ENCODE assay signal across 10 cellular contexts in genomic region chr1:17485280-17485679, GRCh38. TPM values are rescaled to one million over a fixed set of nuclear protein-coding genes. Genes with fewer than 3 reads are reported as not detected.
A peak's percentile ranks its signal among the peaks of the same experiment; 100 is the strongest.
DNase-seq lines count a peak whose midpoint lies in the region; ATAC-seq and TF ChIP-seq lines count a peak whose summit lies in the region.
"Had no signal": no experiment of that assay in that cellular context is flagged by ENCODE, and none has a peak within 500 bp of the region (broad histone marks: within the 10 kb centered on the region; RNA-seq: fewer than 3 reads in every experiment).

No MANE protein-coding gene starts in this region.

- H3K4me1 ChIP-seq in DND-41 (ENCODE audit: insufficient read depth, low read length) (no peaks in the 10 kb centered on the region), HEK293 (ENCODE audit: control insufficient read depth, insufficient read depth, low read length) (no peaks in the 10 kb centered on the region), liver (ENCODE audit: control insufficient read depth in 4 of 4, insufficient read depth in 4 of 4, low read length in 3 of 4) (peaks cover 0 to 10% (median 6%) of the 10 kb centered on the region in 4 donors)

- TF ChIP-seq CTCF in DND-41 (IDR thresholded peaks at IDR 0.05; ENCODE audit: borderline replicate concordance, extremely low read depth, low read length, poor library complexity, severe bottlenecking) (peak; percentile 56), HEK293 (tag by site-specific recombination; IDR thresholded peaks at IDR 0.05) (0 out of 2 replicates have a peak, but pooled peaks have one; percentile 28), liver (IDR thresholded peaks at IDR 0.05; ENCODE audit: low read depth, low read length, missing input control) (peak; percentile 28)

- no peak for ATAC-seq in DND-41 (ENCODE audit: insufficient read depth, low read depth)
- no peak for ATAC-seq in HG03432 (IDR thresholded peaks at IDR 0.05; ENCODE audit: unreplicated experiment)
- ATAC-seq: right cardiac atrium had no signal

- H3K27me3 ChIP-seq in DND-41 (ENCODE audit: insufficient read depth, low read length, poor library complexity) (no peaks in the 10 kb centered on the region), liver (ENCODE audit: control insufficient read depth in 4 of 4, insufficient read depth in 4 of 4, low read length in 3 of 4) (no peaks in the 10 kb centered on the region)

- H3K36me3 ChIP-seq in DND-41 (ENCODE audit: insufficient read depth, low read length) (no peaks in the 10 kb centered on the region), HEK293 (ENCODE audit: control insufficient read depth in 2 of 2, insufficient read depth in 1 of 2, low read length in 2 of 2) (no peaks in the 10 kb centered on the region), liver (ENCODE audit: control insufficient read depth in 4 of 4, insufficient read depth in 3 of 4, low read depth in 1 of 4, low read length in 3 of 4) (no peaks in the 10 kb centered on the region)

- TF ChIP-seq RAD21 in liver (IDR thresholded peaks at IDR 0.05): peak; percentile 48 to 62

- no peak overlapping the region for H3K4me2 ChIP-seq in DND-41 (ENCODE audit: insufficient read depth, low read length)

- H3K4me3 ChIP-seq in DND-41 (ENCODE audit: low read depth in 1 of 2, low read length in 2 of 2): no peak overlapping the region
- H3K4me3 ChIP-seq in HEK293 (ENCODE audit: low read depth, low read length): no peak overlapping the region
- H3K4me3 ChIP-seq in liver (ENCODE audit: low read depth in 1 of 3, low read length in 3 of 3): no peak overlapping the region

- CTCF ChIA-PET in HEK293 (lab: Yijun Ruan, JAX): interaction anchor here (0.7 kb wide), 1 partner anchor 267 kb away, joined by 3 read pairs; no protein-coding TSS in a partner anchor

- H3K9ac ChIP-seq in DND-41 (ENCODE audit: low read depth, low read length) (no peak overlapping the region), liver (ENCODE audit: low read depth in 1 of 2, low read length in 2 of 2) (no peak overlapping the region)

- DNase-seq in DND-41: peak; percentile 8
- DNase-seq in astrocyte of the hippocampus (ENCODE audit: low read depth, low spot score): peak; percentile 31
- DNase-seq in NCI-H510A (lab: John Stamatoyannopoulos, UW): no peak
- DNase-seq in inferior parietal cortex (ENCODE audit: extremely low spot score): no peak
- DNase-seq in activated T-cell treated with anti-CD3 and anti-CD28 coated beads for 4 hours: no peak

- 60% methylated on average over 10 of the region's 10 CpGs for WGBS in liver

- no peaks in the 10 kb centered on the region for H4K20me1 ChIP-seq in DND-41 (ENCODE audit: insufficient read depth, low read length)

- POLR2A ChIA-PET in HEK293 (lab: Yijun Ruan, JAX): no interaction called here

- no peaks in the 10 kb centered on the region for H3K9me3 ChIP-seq in DND-41 (ENCODE audit: insufficient read depth, low read length, severe bottlenecking)
- H3K9me3 ChIP-seq in HEK293 (ENCODE audit: control insufficient read depth, insufficient read depth, low read depth, low read length): no peaks in the 10 kb centered on the region
- no peaks in the 10 kb centered on the region for H3K9me3 ChIP-seq in liver (ENCODE audit: control insufficient read depth in 4 of 4, low read length in 3 of 4)

- no peaks in the 10 kb centered on the region for H3K79me2 ChIP-seq in DND-41 (ENCODE audit: insufficient read depth, low read length)

- H3K27ac ChIP-seq in DND-41 (ENCODE audit: low read length): no peak overlapping the region
- H3K27ac ChIP-seq in HEK293 (ENCODE audit: extremely low read depth, low read depth, low read length): no peak overlapping the region
- no peak overlapping the region for H3K27ac ChIP-seq in liver (ENCODE audit: low read depth in 1 of 2, low read length in 2 of 2)

- no peak overlapping the region for H2AFZ ChIP-seq in DND-41 (ENCODE audit: low read depth, low read length)

TF ChIP-seq in HEK293, 187 proteins besides CTCF, POLR2A, EP300 and RAD21:
- TF ChIP-seq ZNF654 (tag by site-specific recombination; IDR thresholded peaks at IDR 0.05; ENCODE audit: low read depth) (peak; percentile 38), ZNF558 (tag by site-specific recombination; IDR thresholded peaks at IDR 0.05) (no peak), SCRT2 (tag by site-specific recombination; IDR thresholded peaks at IDR 0.05) (no peak), ZNF701 (tag by site-specific recombination; IDR thresholded peaks at IDR 0.05) (no peak), ZNF133 (tag by site-specific recombination; IDR thresholded peaks at IDR 0.05) (no peak), ZNF514 (tag by site-specific recombination; IDR thresholded peaks at IDR 0.05) (no peak)

TF ChIP-seq in liver, 16 proteins besides CTCF, POLR2A, EP300 and RAD21:
- TF ChIP-seq FOXA2 (IDR thresholded peaks at IDR 0.05) (no peak), TAF1 (conservative IDR thresholded peaks at IDR 0.05) (no peak), GABPA (IDR thresholded peaks at IDR 0.05 in 1 of 2, conservative IDR thresholded peaks at IDR 0.05 in 1 of 2) (no peak), FOXA1 (IDR thresholded peaks at IDR 0.05) (no peak), ATF3 (IDR thresholded peaks at IDR 0.05) (no peak)
- TF ChIP-seq, protein P1, sequence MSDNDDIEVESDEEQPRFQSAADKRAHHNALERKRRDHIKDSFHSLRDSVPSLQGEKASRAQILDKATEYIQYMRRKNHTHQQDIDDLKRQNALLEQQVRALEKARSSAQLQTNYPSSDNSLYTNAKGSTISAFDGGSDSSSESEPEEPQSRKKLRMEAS (IDR thresholded peaks at IDR 0.05): no peak

RNA-seq across cellular contexts. Expression of gene RCC2, which starts 45.8 kb away (rescaled TPM):
- total RNA-seq in liver: 10 to 100 TPM in 1 of 2 donors, 1 to 10 TPM in 1; 8.6 to 36.7 TPM
- polyA plus RNA-seq in liver: 1 to 10 TPM; 2.1 to 7.6 TPM

RNA-seq across cellular contexts. Expression of gene ARHGEF10L, which starts 54.2 kb away (rescaled TPM):
- 100 to 1,000 TPM in 1 of 2 donors, 10 to 100 TPM in 1; 26.3 to 169 TPM for total RNA-seq in liver
- polyA plus RNA-seq in liver: 10 to 100 TPM; 54.0 to 60.9 TPM
- total RNA-seq: activated T-helper 1 cell treated with anti-CD3 and anti-CD28 coated beads, Interleukin-12 subunit alpha, Interleukin-12 subunit beta, Interleukin-2, Interleukin-4 antibody, amounts not matched to agents 30 ng/mL and 10 ng/mL and 1 ng/mL, durations not matched to agents 14 hours and 24 hours and 36 hours had no signal

Comparison
In these comparisons a context has a peak if more than half of its experiments do, and no peak if none do; other contexts are left out.
1. DNase-seq: peak in DND-41 (single experiment) and astrocyte of the hippocampus (single experiment); none in NCI-H510A (single experiment), inferior parietal cortex (single experiment) and activated T-cell treated with anti-CD3 and anti-CD28 coated beads for 4 hours (single experiment).
2. Peak in every context shown above with its lines, with median percentiles within 50 percentile points of each other: CTCF ChIP-seq.